22 cellular contexts compared by ENCODE assay signal in the genomic region with DNA sequence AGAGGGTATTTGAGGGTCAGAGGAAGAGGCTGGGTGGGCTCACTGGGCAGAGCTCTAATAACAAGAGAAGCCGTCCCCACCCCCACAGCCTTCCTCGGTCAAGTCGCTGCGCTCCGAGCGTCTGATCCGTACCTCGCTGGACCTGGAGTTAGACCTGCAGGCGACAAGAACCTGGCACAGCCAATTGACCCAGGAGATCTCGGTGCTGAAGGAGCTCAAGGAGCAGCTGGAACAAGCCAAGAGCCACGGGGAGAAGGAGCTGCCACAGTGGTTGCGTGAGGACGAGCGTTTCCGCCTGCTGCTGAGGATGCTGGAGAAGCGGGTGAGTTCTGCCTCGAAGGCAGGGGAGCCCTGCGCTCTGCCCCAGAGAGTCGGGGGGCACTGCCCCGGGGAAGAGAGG.
"Had no signal": no experiment of that assay in that cellular context is flagged by ENCODE, and none has a peak within 500 bp of the region (broad histone marks: within the 10 kb centered on the region; RNA-seq: fewer than 3 reads in every experiment).

No MANE protein-coding gene starts in this region.

- H3K4me3 Mint-ChIP-seq: dendritic cell treated with granulocyte-macrophage colony-stimulating factor and Interleukin-4, amounts not matched to agents 40 ng/mL and 50 ng/mL, for 4 days; effector memory CD8-positive, alpha-beta T cell; endodermal cell; mesothelial cell of epicardium had no signal

- H3K9me3 Mint-ChIP-seq: dendritic cell treated with granulocyte-macrophage colony-stimulating factor and Interleukin-4, amounts not matched to agents 40 ng/mL and 50 ng/mL, for 4 days; effector memory CD8-positive, alpha-beta T cell; endodermal cell; mesothelial cell of epicardium had no signal

- H3K4me3 ChIP-seq: colonic mucosa, esophagus muscularis mucosa, gastrocnemius medialis, heart right ventricle, left lung, lower lobe of right lung, mucosa of descending colon had no signal

- H3K27me3 Mint-ChIP-seq: dendritic cell treated with granulocyte-macrophage colony-stimulating factor and Interleukin-4, amounts not matched to agents 40 ng/mL and 50 ng/mL, for 4 days had no signal

- H3K9me3 ChIP-seq: colonic mucosa, esophagus muscularis mucosa, gastrocnemius medialis, heart right ventricle, left lung, lower lobe of right lung, mucosa of descending colon had no signal

- H3K27ac Mint-ChIP-seq: dendritic cell treated with granulocyte-macrophage colony-stimulating factor and Interleukin-4, amounts not matched to agents 40 ng/mL and 50 ng/mL, for 4 days; effector memory CD8-positive, alpha-beta T cell; endodermal cell; mesothelial cell of epicardium had no signal

- H3K4me1 Mint-ChIP-seq: endodermal cell, mesothelial cell of epicardium had no signal

- DNase-seq: colonic mucosa; cortex of kidney; effector CD8-positive, alpha-beta T cell; effector memory CD8-positive, alpha-beta T cell; endodermal cell; erythroblast; foreskin melanocyte; gastrocnemius medialis; glutamatergic neuron; head of caudate nucleus; heart right ventricle; hippocampal formation; left cardiac atrium; left lung; left ventricle myocardium superior; lower lobe of right lung; mesenchymal stem cell; mucosa of descending colon had no signal

- H3K4me1 ChIP-seq: colonic mucosa, esophagus muscularis mucosa, gastrocnemius medialis, heart right ventricle, left lung, lower lobe of right lung had no signal

- H3K27ac ChIP-seq: colonic mucosa, epithelial cell of prostate, esophagus muscularis mucosa, gastrocnemius medialis, heart right ventricle, left lung, lower lobe of right lung had no signal

- H3K36me3 ChIP-seq: colonic mucosa, esophagus muscularis mucosa, gastrocnemius medialis, heart right ventricle had no signal

- H3K27me3 ChIP-seq: colonic mucosa, esophagus muscularis mucosa, gastrocnemius medialis, heart right ventricle, left lung had no signal

- ATAC-seq: effector memory CD8-positive, alpha-beta T cell; gastrocnemius medialis; heart right ventricle; left cardiac atrium; left lung; left ventricle myocardium superior; lower lobe of right lung; mucosa of descending colon had no signal
